1 cellular context compared by ENCODE assay signal in genomic region chr2:190840572-190841172, GRCh38.
TF ChIP-seq lines count a peak whose summit lies in the region.

No MANE protein-coding gene starts in this region.

TF ChIP-seq in H1, 55 proteins besides CTCF, POLR2A, EP300 and RAD21:
- TF ChIP-seq JUN (IDR thresholded peaks at IDR 0.05; ENCODE audit: low read depth, low read length) (no peak), NRF1 (IDR thresholded peaks at IDR 0.05; ENCODE audit: low read depth, low read length) (no peak), RFX5 (IDR thresholded peaks at IDR 0.05; ENCODE audit: borderline replicate concordance, low read depth, low read length) (no peak), EZH2 (IDR thresholded peaks at IDR 0.05; ENCODE audit: low read depth, low read length, severe bottlenecking) (no peak), BCL11A (IDR thresholded peaks at IDR 0.05; ENCODE audit: low read depth in 2 of 2, low read length in 2 of 2) (no peak), GTF2F1 (IDR thresholded peaks at IDR 0.05; ENCODE audit: borderline replicate concordance, low read depth, low read length) (no peak), E2F6 (IDR thresholded peaks at IDR 0.05) (no peak), GABPA (IDR thresholded peaks at IDR 0.05; ENCODE audit: borderline replicate concordance, insufficient read depth, low read length) (no peak), POLR2AphosphoS5 (IDR thresholded peaks at IDR 0.05; ENCODE audit: low read depth, low read length) (no peak), CBX5 (IDR thresholded peaks at IDR 0.05; ENCODE audit: low read depth, low read length) (no peak), KDM5A (IDR thresholded peaks at IDR 0.05; ENCODE audit: low read length) (no peak), SIN3A (conservative IDR thresholded peaks at IDR 0.05 in 1 of 2, IDR thresholded peaks at IDR 0.05 in 1 of 2; ENCODE audit: low read depth in 1 of 2, low read length in 2 of 2) (no peak), KDM1A (IDR thresholded peaks at IDR 0.05; ENCODE audit: borderline replicate concordance, low read length) (no peak), MAX (IDR thresholded peaks at IDR 0.05) (no peak), SP2 (IDR thresholded peaks at IDR 0.05; ENCODE audit: low read length) (no peak), POU5F1 (IDR thresholded peaks at IDR 0.05; ENCODE audit: low read depth, low read length) (no peak)
- TF ChIP-seq, protein P1, sequence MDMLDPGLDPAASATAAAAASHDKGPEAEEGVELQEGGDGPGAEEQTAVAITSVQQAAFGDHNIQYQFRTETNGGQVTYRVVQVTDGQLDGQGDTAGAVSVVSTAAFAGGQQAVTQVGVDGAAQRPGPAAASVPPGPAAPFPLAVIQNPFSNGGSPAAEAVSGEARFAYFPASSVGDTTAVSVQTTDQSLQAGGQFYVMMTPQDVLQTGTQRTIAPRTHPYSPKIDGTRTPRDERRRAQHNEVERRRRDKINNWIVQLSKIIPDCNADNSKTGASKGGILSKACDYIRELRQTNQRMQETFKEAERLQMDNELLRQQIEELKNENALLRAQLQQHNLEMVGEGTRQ (IDR thresholded peaks at IDR 0.05; ENCODE audit: low read length) = no peak
